In the genomic region with DNA sequence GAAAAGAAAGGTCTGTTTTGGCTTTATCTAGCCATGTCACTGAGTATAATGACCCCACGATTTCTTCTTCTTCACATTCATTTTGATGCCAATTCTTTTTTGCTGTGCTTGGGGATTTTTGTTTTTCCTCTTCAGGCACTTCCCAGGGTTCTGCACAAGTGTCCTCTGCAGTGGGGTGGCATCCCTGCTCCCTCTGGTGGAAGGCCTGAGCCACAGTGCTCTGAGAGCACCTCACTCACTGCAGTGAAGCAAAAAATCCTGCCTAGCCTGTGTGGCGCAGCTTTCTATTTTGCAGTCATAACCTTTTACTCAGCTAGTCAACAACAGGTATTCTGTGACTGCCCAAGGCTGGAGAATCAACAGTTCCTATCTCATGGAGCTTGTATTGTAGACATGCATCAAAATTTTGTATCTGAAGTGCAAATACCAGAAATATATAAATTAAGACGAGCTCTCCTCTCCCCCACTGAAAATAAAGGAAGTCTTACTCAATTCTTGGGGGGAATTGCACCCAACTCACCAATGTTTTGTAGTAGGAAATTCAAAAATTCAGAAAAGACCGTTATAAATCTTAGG, we compare ENCODE assay signal across 9 cellular contexts.
DNase-seq lines count a peak whose midpoint lies in the region; FAIRE-seq and TF ChIP-seq lines count a peak whose summit lies in the region.
"Had no signal": no experiment of that assay in that cellular context is flagged by ENCODE, and none has a peak within 500 bp of the region (broad histone marks: within the 10 kb centered on the region; RNA-seq: fewer than 3 reads in every experiment).

No MANE protein-coding gene starts in this region.

- no peaks in the 10 kb centered on the region for H3K9me3 ChIP-seq in kidney (ENCODE audit: control insufficient read depth in 1 of 2, low read length in 2 of 2)

- in situ Hi-C loops in ACHN (cut with HindIII; ENCODE audit: low pct_ligation_motif_present, low pct_unique_long_range_greater_than_20kb, low sequenced_read_pairs) = no loop called here
- in situ Hi-C loops in GM13977 (cut with MboI; ENCODE audit: low pct_unique_long_range_greater_than_20kb, low sequenced_read_pairs, unreplicated experiment) = no loop called here

- no peaks in the 10 kb centered on the region for H3K36me3 ChIP-seq in kidney (ENCODE audit: control insufficient read depth in 1 of 2, insufficient read depth in 2 of 2, low read length in 2 of 2)

- FAIRE-seq in kidney (lab: Jason Lieb, UNC) = no peak
- FAIRE-seq in GM19239 (lab: Jason Lieb, UNC) = no peak

- H3K4me3 ChIP-seq in kidney (ENCODE audit: low read length in 2 of 2) = no peak overlapping the region

- H3K9ac ChIP-seq in kidney (ENCODE audit: low read length in 2 of 2) = no peak overlapping the region

- H3K36me3 Mint-ChIP-seq in brain = no peaks in the 10 kb centered on the region

- peak overlapping the region; percentile 0 to 81 (median 3) for H3K27ac Mint-ChIP-seq in brain
- H3K27ac Mint-ChIP-seq: dendritic cell treated with granulocyte-macrophage colony-stimulating factor and Interleukin-4, amounts not matched to agents 40 ng/mL and 50 ng/mL, for 4 days had no signal

- no peaks in the 10 kb centered on the region for H3K9me3 Mint-ChIP-seq in brain
- H3K9me3 Mint-ChIP-seq: dendritic cell treated with granulocyte-macrophage colony-stimulating factor and Interleukin-4, amounts not matched to agents 40 ng/mL and 50 ng/mL, for 4 days had no signal

- TF ChIP-seq CTCF in GM13977 (IDR thresholded peaks at IDR 0.05; ENCODE audit: extremely low read depth, insufficient read depth, missing control alignments) (peak; percentile 25), brain (conservative IDR thresholded peaks at IDR 0.05) (peak; percentile 78), kidney (IDR thresholded peaks at IDR 0.05; ENCODE audit: borderline replicate concordance, extremely low read depth, insufficient read depth) (peak; percentile 83)

- H3K27ac ChIP-seq in kidney (ENCODE audit: low read depth in 2 of 2, low read length in 2 of 2) = no peak overlapping the region

- peak overlapping the region in 1 of 5 experiments; percentile 34 for H3K4me3 Mint-ChIP-seq in brain
- H3K4me3 Mint-ChIP-seq: dendritic cell treated with granulocyte-macrophage colony-stimulating factor and Interleukin-4, amounts not matched to agents 40 ng/mL and 50 ng/mL, for 4 days had no signal

- intact Hi-C loops in kidney (cut with DNase I) = no loop called here

- H3K27me3 Mint-ChIP-seq in brain = no peaks in the 10 kb centered on the region

- DNase-seq in ACHN = peak; percentile 33
- DNase-seq in GM13977 (ENCODE audit: low spot score) = no peak
- DNase-seq in NCI-H460 (ENCODE audit: extremely low read depth, low read depth) = peak; percentile 46
- peak; percentile 76 for DNase-seq in kidney
- DNase-seq in stromal cell of bone marrow (ENCODE audit: low read depth) = peak; percentile 30
- DNase-seq in stimulated activated naive CD4-positive, alpha-beta T cell treated with Interleukin-2 at 50 U/mL for 16 hours (lab: John Stamatoyannopoulos, UW) = no peak
- no peak for DNase-seq in GM19239 (ENCODE audit: insufficient read length, low spot score)

- H3K4me1 Mint-ChIP-seq in brain = peaks cover 79% of the 10 kb centered on the region

- H3K4me1 ChIP-seq in kidney (ENCODE audit: control insufficient read depth in 1 of 2, insufficient read depth in 1 of 2, low read depth in 1 of 2, low read length in 2 of 2) = peaks cover 0 to 2% of the 10 kb centered on the region in 2 donors

Comparison
In these comparisons a context has a peak if more than half of its experiments do, and no peak if none do; other contexts are left out.
1. DNase-seq: peak in ACHN (single experiment), NCI-H460 (single experiment), kidney (single experiment) and stromal cell of bone marrow (single experiment); none in GM13977 (single experiment), stimulated activated naive CD4-positive, alpha-beta T cell treated with Interleukin-2 at 50 U/mL for 16 hours (single experiment) and GM19239 (single experiment).
2. CTCF ChIP-seq: peak in every context shown above with its lines; median percentile 83 in kidney; 78 in brain; 25 in GM13977.